ENCODE assay signal across 14 cellular contexts in genomic region chr9:134648701-134649525, GRCh38. TPM values are rescaled to one million over a fixed set of nuclear protein-coding genes. Genes with fewer than 3 reads are reported as not detected.
DNase-seq lines count a peak whose midpoint lies in the region; ATAC-seq and TF ChIP-seq lines count a peak whose summit lies in the region.
"Had no signal": no experiment of that assay in that cellular context is flagged by ENCODE, and none has a peak within 500 bp of the region (broad histone marks: within the 10 kb centered on the region; RNA-seq: fewer than 3 reads in every experiment).

No MANE protein-coding gene starts in this region.

- peaks cover 20% of the 10 kb centered on the region for H3K27me3 ChIP-seq in PC-9 (ENCODE audit: insufficient read depth, low read depth)
- H3K27me3 ChIP-seq in stomach smooth muscle (ENCODE audit: control insufficient read depth in 1 of 2, insufficient read depth in 2 of 2, low read length in 2 of 2): no peaks in the 10 kb centered on the region
- no peaks in the 10 kb centered on the region for H3K27me3 ChIP-seq in effector memory CD4-positive, alpha-beta T cell (replicated peaks; ENCODE audit: control insufficient read depth, insufficient read depth, low read length, poor library complexity, severe bottlenecking)
- H3K27me3 ChIP-seq: pancreas had no signal

- no peaks in the 10 kb centered on the region for H3K79me2 ChIP-seq in PC-9 (ENCODE audit: low read depth)

- no peaks in the 10 kb centered on the region for H4K20me1 ChIP-seq in PC-9 (ENCODE audit: insufficient read depth)

- no peaks in the 10 kb centered on the region for H3K36me3 Mint-ChIP-seq in activated CD4-positive, alpha-beta T cell treated with anti-CD3 and anti-CD28 coated beads for 36 hours (ENCODE audit: low read depth)

- H3K4me1 Mint-ChIP-seq in activated CD4-positive, alpha-beta T cell treated with anti-CD3 and anti-CD28 coated beads for 36 hours: no peaks in the 10 kb centered on the region

- no TSS peak for BruUV-seq in PC-9 (replicated peaks; lab: Mats Ljungman, UMichigan)

- no peaks in the 10 kb centered on the region for H3K9me3 ChIP-seq in PC-9 (ENCODE audit: insufficient read depth, low read depth)
- no peaks in the 10 kb centered on the region for H3K9me3 ChIP-seq in stomach smooth muscle (ENCODE audit: control insufficient read depth in 2 of 2, low read length in 2 of 2)
- H3K9me3 ChIP-seq in effector memory CD4-positive, alpha-beta T cell (ENCODE audit: control insufficient read depth, low read length): no peaks in the 10 kb centered on the region
- H3K9me3 ChIP-seq: pancreas had no signal

- H3K9ac ChIP-seq in stomach smooth muscle (ENCODE audit: low read length in 2 of 2): peak overlapping the region in 1 of 2 donors; percentile 21

- H3K27ac ChIP-seq in PC-9 (no peak overlapping the region), stomach smooth muscle (ENCODE audit: low read length) (peak overlapping the region; percentile 46)
- no peak overlapping the region for H3K27ac ChIP-seq in effector memory CD4-positive, alpha-beta T cell (ENCODE audit: insufficient read depth, low read length, poor library complexity, severe bottlenecking)
- H3K27ac ChIP-seq: pancreas, WERI-Rb-1 had no signal

- CTCF ChIA-PET in activated CD4-positive, alpha-beta T cell treated with anti-CD3 and anti-CD28 coated beads for 36 hours (lab: Charles Lee): no interaction called here
- CTCF ChIA-PET in PC-9 (lab: Charles Lee): no interaction called here

- H3K36me3 ChIP-seq in PC-9 (ENCODE audit: low read depth) (no peaks in the 10 kb centered on the region), stomach smooth muscle (ENCODE audit: control insufficient read depth in 2 of 2, insufficient read depth in 2 of 2, low read length in 2 of 2) (peaks cover 6 to 7% of the 10 kb centered on the region in 2 donors)
- H3K36me3 ChIP-seq in effector memory CD4-positive, alpha-beta T cell (ENCODE audit: control insufficient read depth, insufficient read depth, low read length): no peaks in the 10 kb centered on the region
- H3K36me3 ChIP-seq: pancreas had no signal

- H3K4me2 ChIP-seq in PC-9: peak overlapping the region; percentile 31; the same call in 1 of the 2 replicates

- no peak overlapping the region for H2AFZ ChIP-seq in PC-9

- no peaks in the 10 kb centered on the region; the same call in 1 of the 2 replicates for H3F3A ChIP-seq in PC-9 (ENCODE audit: insufficient read depth, low read depth)

- intact Hi-C loops in activated CD4-positive, alpha-beta T cell treated with anti-CD3 and anti-CD28 coated beads for 36 hours (cut with DNase I, micrococcal nuclease): no loop called here
- intact Hi-C loops in PC-9 (cut with micrococcal nuclease; ENCODE audit: unreplicated experiment): loop anchor here (10.0 kb wide), 1 partner anchor 114 kb away; no protein-coding TSS in a partner anchor

- no peak for DNase-seq in activated CD4-positive, alpha-beta T cell treated with anti-CD3 and anti-CD28 coated beads for 36 hours
- DNase-seq in activated CD4-positive, alpha-beta T cell treated with anti-CD3 and anti-CD28 coated beads for 48 hours: no peak
- DNase-seq in PC-9 (no peak), fibroblast of peridontal ligament (ENCODE audit: extremely low read depth) (peak; percentile 55), NCI-H2029 treated with DMSO at 0.1 percent for 48 hours (lab: John Stamatoyannopoulos, UW) (no peak), AML-193 (lab: John Stamatoyannopoulos, UW) (no peak)
- DNase-seq in effector memory CD4-positive, alpha-beta T cell: no peak
- DNase-seq: ACHN; activated naive CD4-positive, alpha-beta T cell treated with anti-CD3 and anti-CD28 coated beads, Interleukin-2, amount 50 U/mL, for 16 hours; NCI-H2081 treated with DMSO at 0.1 percent for 48 hours; WERI-Rb-1 had no signal

- TF ChIP-seq CTCF in PC-9 (conservative IDR thresholded peaks at IDR 0.05): no peak

- H3K4me3 ChIP-seq in PC-9 (no peak overlapping the region), stomach smooth muscle (ENCODE audit: low read length in 2 of 2) (no peak overlapping the region)
- H3K4me3 ChIP-seq in effector memory CD4-positive, alpha-beta T cell (ENCODE audit: insufficient read depth, low read depth, low read length, poor library complexity, severe bottlenecking): no peak overlapping the region
- H3K4me3 ChIP-seq: pancreas had no signal

- ATAC-seq in activated CD4-positive, alpha-beta T cell treated with anti-CD3 and anti-CD28 coated beads for 36 hours: peak; percentile 44
- ATAC-seq: Panc1, pancreas had no signal

- POLR2A ChIA-PET in activated CD4-positive, alpha-beta T cell treated with anti-CD3 and anti-CD28 coated beads for 36 hours (lab: Charles Lee): no interaction called here
- POLR2A ChIA-PET in PC-9 (lab: Charles Lee; ENCODE audit: unreplicated experiment): no interaction called here

- H3K9me2 ChIP-seq in PC-9 (ENCODE audit: insufficient read depth): no peaks in the 10 kb centered on the region

- H3K27me3 Mint-ChIP-seq in activated CD4-positive, alpha-beta T cell treated with anti-CD3 and anti-CD28 coated beads for 36 hours: no peaks in the 10 kb centered on the region

- H3K4me3 Mint-ChIP-seq in activated CD4-positive, alpha-beta T cell treated with anti-CD3 and anti-CD28 coated beads for 36 hours: no peak overlapping the region

- H3K4me1 ChIP-seq in PC-9 (replicated peaks; ENCODE audit: insufficient read depth): peaks cover 9% of the 10 kb centered on the region; the same call in 1 of the 2 replicates
- peaks cover 75% of the 10 kb centered on the region for H3K4me1 ChIP-seq in stomach smooth muscle (ENCODE audit: control insufficient read depth, insufficient read depth, low read length)
- H3K4me1 ChIP-seq in effector memory CD4-positive, alpha-beta T cell (ENCODE audit: control insufficient read depth, insufficient read depth, low read length, poor library complexity, severe bottlenecking): peaks cover 3% of the 10 kb centered on the region
- H3K4me1 ChIP-seq: pancreas had no signal

- no peaks in the 10 kb centered on the region for H3K9me3 Mint-ChIP-seq in activated CD4-positive, alpha-beta T cell treated with anti-CD3 and anti-CD28 coated beads for 36 hours (ENCODE audit: low read depth)

- H3K27ac Mint-ChIP-seq in activated CD4-positive, alpha-beta T cell treated with anti-CD3 and anti-CD28 coated beads for 36 hours: no peak overlapping the region

RNA-seq across cellular contexts. Expression of gene COL5A1, which starts 7.3 kb away (rescaled TPM):
- total RNA-seq in activated CD4-positive, alpha-beta T cell treated with anti-CD3 and anti-CD28 coated beads for 36 hours: under 1 TPM; 0.07 to 0.16 TPM
- total RNA-seq in PC-9 (2021): 15.2 and 32.8 TPM in 2 replicates

Comparison
In these comparisons a context has a peak if more than half of its experiments do, and no peak if none do; other contexts are left out.
1. RNA of gene COL5A1, which starts 7.3 kb away (total RNA-seq): 15.2 to 32.8 TPM in PC-9; 0.07 to 0.16 TPM in activated CD4-positive, alpha-beta T cell treated with anti-CD3 and anti-CD28 coated beads for 36 hours; every median in the first group is over 10 times any median in the second.